Comparison of ENCODE assay signal across 7 cellular contexts in the genomic region with DNA sequence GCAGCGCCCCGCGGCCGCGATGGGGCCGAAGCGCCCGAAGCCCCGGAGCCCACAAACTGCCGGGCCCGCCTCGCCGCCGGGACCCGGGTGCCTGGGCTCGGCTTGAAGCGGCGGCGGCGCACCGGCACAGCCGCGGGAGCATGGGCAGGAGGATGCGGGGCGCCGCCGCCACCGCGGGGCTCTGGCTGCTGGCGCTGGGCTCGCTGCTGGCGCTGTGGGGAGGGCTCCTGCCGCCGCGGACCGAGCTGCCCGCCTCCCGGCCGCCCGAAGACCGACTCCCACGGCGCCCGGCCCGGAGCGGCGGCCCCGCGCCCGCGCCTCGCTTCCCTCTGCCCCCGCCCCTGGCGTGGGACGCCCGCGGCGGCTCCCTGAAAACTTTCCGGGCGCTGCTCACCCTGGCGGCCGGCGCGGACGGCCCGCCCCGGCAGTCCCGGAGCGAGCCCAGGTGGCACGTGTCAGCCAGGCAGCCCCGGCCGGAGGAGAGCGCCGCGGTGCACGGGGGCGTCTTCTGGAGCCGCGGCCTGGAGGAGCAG. TPM values are rescaled to one million over a fixed set of nuclear protein-coding genes. Genes with fewer than 3 reads are reported as not detected.
DNase-seq lines count a peak whose midpoint lies in the region; ATAC-seq, FAIRE-seq and TF ChIP-seq lines count a peak whose summit lies in the region.

No MANE protein-coding gene starts in this region.

- H3K79me1 ChIP-seq in IMR-90 (ENCODE audit: low read depth in 1 of 2, low read length in 2 of 2) = peaks cover 14 to 35% of the 10 kb centered on the region in 2 experiments

- H4K8ac ChIP-seq in IMR-90 (ENCODE audit: low read depth in 2 of 2, low read length in 2 of 2) = no peak overlapping the region

- peaks cover 19% of the 10 kb centered on the region for H3K27me3 Mint-ChIP-seq in type B pancreatic cell

- H3K9me3 ChIP-seq in IMR-90 (ENCODE audit: control insufficient read depth, insufficient read depth, low read length) (no peaks in the 10 kb centered on the region), breast epithelium (no peaks in the 10 kb centered on the region), left lung (no peaks in the 10 kb centered on the region)

- no peaks in the 10 kb centered on the region for H3K36me3 Mint-ChIP-seq in type B pancreatic cell

- TF ChIP-seq CTCF in IMR-90 (conservative IDR thresholded peaks at IDR 0.05; ENCODE audit: low read depth, low read length) (no peak), breast epithelium (IDR thresholded peaks at IDR 0.05) (peak in 1 of 3 donors; percentile 17), left lung (IDR thresholded peaks at IDR 0.05) (no peak), type B pancreatic cell (conservative IDR thresholded peaks at IDR 0.05) (peak; percentile 26)

- POLR2A ChIA-PET in IMR-90 (lab: Charles Lee; ENCODE audit: unreplicated experiment) = no interaction called here

- no peak overlapping the region for H4K91ac ChIP-seq in IMR-90 (ENCODE audit: insufficient read depth, low read depth, low read length)

- peak; percentile 47 for DNase-seq in GM12891 (ENCODE audit: insufficient read length, low spot score)
- DNase-seq in IMR-90 = peak; percentile 51
- DNase-seq in breast epithelium (ENCODE audit: low spot score in 2 of 2) = no peak
- DNase-seq in left lung = peak in 1 of 2 donors; percentile 81
- peak; percentile 69 for DNase-seq in type B pancreatic cell (ENCODE audit: extremely low spot score, unreplicated experiment)
- no peak for DNase-seq in NCI-H1436 (lab: John Stamatoyannopoulos, UW)

- H3K9me1 ChIP-seq in IMR-90 (ENCODE audit: insufficient read depth, low read length) = peaks cover 14% of the 10 kb centered on the region

- H2BK15ac ChIP-seq in IMR-90 (ENCODE audit: low read depth, low read length) = no peak overlapping the region

- no peak overlapping the region for H3K23ac ChIP-seq in IMR-90 (ENCODE audit: low read depth, low read length)

- no peak overlapping the region for H3K27ac Mint-ChIP-seq in type B pancreatic cell

- no peak overlapping the region for H2AK5ac ChIP-seq in IMR-90 (ENCODE audit: low read depth, low read length)

- no peak for FAIRE-seq in GM12891 (lab: Jason Lieb, UNC)

- H3K56ac ChIP-seq in IMR-90 (ENCODE audit: extremely low read depth, insufficient read depth, low read length) = no peak overlapping the region

- H3K9ac ChIP-seq in IMR-90 (ENCODE audit: low read depth, low read length) = peak overlapping the region; percentile 61; the same call in 1 of the 2 replicates

- peaks cover 46% of the 10 kb centered on the region for H3K4me1 Mint-ChIP-seq in type B pancreatic cell (ENCODE audit: unreplicated experiment)

- H2BK5ac ChIP-seq in IMR-90 (ENCODE audit: low read depth, low read length, poor library complexity, severe bottlenecking) = peak overlapping the region; percentile 82

- 1% methylated on average over 27 of the region's 79 CpGs; no CpG with 5 or more reads in 1 of the 2 experiments for WGBS in IMR-90 (ENCODE audit: extremely low coverage in 2 of 2, insufficient read length in 1 of 2), 2 experiments

- no peaks in the 10 kb centered on the region for H3K36me3 ChIP-seq in IMR-90 (ENCODE audit: control insufficient read depth, insufficient read depth, low read length)
- no peaks in the 10 kb centered on the region for H3K36me3 ChIP-seq in breast epithelium
- no peaks in the 10 kb centered on the region for H3K36me3 ChIP-seq in left lung

- in situ Hi-C loops in IMR-90 (cut with MboI; ENCODE audit: low sequenced_read_pairs) = loop anchor here (5.0 to 25.0 kb wide), 3 partner anchors 516 to 844 kb away; no protein-coding TSS in a partner anchor

- CTCF ChIA-PET in IMR-90 (lab: Yijun Ruan, JAX) = interaction anchor here (1.9 kb wide), 1 partner anchor 203 kb away, joined by 16 read pairs; no protein-coding TSS in a partner anchor

- no peak overlapping the region for H3K14ac ChIP-seq in IMR-90 (replicated peaks; ENCODE audit: low read depth, low read length)

- no peak overlapping the region for H3K4me3 Mint-ChIP-seq in type B pancreatic cell

- intact Hi-C loops in IMR-90 (cut with micrococcal nuclease) = loop anchor here (5.0 kb wide), 3 partner anchors 324 to 534 kb away; partner anchors contain the start of gene LDLRAD3
- intact Hi-C loops in breast epithelium (cut with DNase I; ENCODE audit: low total_unique reads) = loop anchor here (5.0 kb wide), 1 partner anchor 649 kb away; no protein-coding TSS in a partner anchor
- intact Hi-C loops in left lung (cut with DNase I) = loop anchor here in 1 of 2 donors (5.0 kb wide), 1 partner anchor 644 kb away; no protein-coding TSS in a partner anchor

- peak overlapping the region; percentile 76 for H3K27ac ChIP-seq in IMR-90 (ENCODE audit: insufficient read depth, low read length)
- peak overlapping the region; percentile 83 to 93 for H3K27ac ChIP-seq in breast epithelium
- H3K27ac ChIP-seq in left lung = peak overlapping the region; percentile 76 to 83

- H3K4me1 ChIP-seq in IMR-90 (ENCODE audit: control insufficient read depth, insufficient read depth, low read length) (peaks cover 13% of the 10 kb centered on the region), breast epithelium (peaks cover 8 to 20% of the 10 kb centered on the region in 2 donors), left lung (peaks cover 12 to 35% of the 10 kb centered on the region in 2 donors)

- H3K18ac ChIP-seq in IMR-90 (ENCODE audit: low read depth, low read length) = no peak overlapping the region

- H4K20me1 ChIP-seq in IMR-90 (ENCODE audit: insufficient read depth, low read length) = no peaks in the 10 kb centered on the region; the same call in 1 of the 2 replicates

- peak; percentile 11; the same call in 1 of the 2 replicates for TF ChIP-seq RAD21 in IMR-90 (IDR thresholded peaks at IDR 0.05; ENCODE audit: low read length)

- peak overlapping the region; percentile 96 for H2AK9ac ChIP-seq in IMR-90 (replicated peaks; ENCODE audit: low read depth, low read length, poor library complexity)

- ATAC-seq in GM21529 (IDR thresholded peaks at IDR 0.05; ENCODE audit: unreplicated experiment) = peak; percentile 47
- peak; percentile 19 for ATAC-seq in IMR-90 (ENCODE audit: low read depth)
- ATAC-seq in left lung = peak; percentile 51

- no peak overlapping the region for H4K5ac ChIP-seq in IMR-90 (ENCODE audit: low read depth, low read length)

- H2AFZ ChIP-seq in IMR-90 (replicated peaks; ENCODE audit: low read length, poor library complexity) = peak overlapping the region; percentile 80

- no peak overlapping the region for H2BK120ac ChIP-seq in IMR-90 (ENCODE audit: low read depth, low read length)

- no peak overlapping the region for H2BK20ac ChIP-seq in IMR-90 (ENCODE audit: low read depth, low read length)

- H3K27me3 ChIP-seq in IMR-90 (ENCODE audit: control insufficient read depth, insufficient read depth, low read length) (no peaks in the 10 kb centered on the region), breast epithelium (no peaks in the 10 kb centered on the region), left lung (peaks cover 16 to 70% of the 10 kb centered on the region in 2 donors)

- no peaks in the 10 kb centered on the region for H3K9me3 Mint-ChIP-seq in type B pancreatic cell

- peak overlapping the region; percentile 94; the same call in 1 of the 2 replicates for H3K4ac ChIP-seq in IMR-90 (ENCODE audit: low read depth, low read length)

- peak overlapping the region; percentile 26 for H3K4me2 ChIP-seq in IMR-90 (ENCODE audit: low read depth, low read length)

- dilution Hi-C loops in IMR-90 (cut with HindIII; ENCODE audit: low sequenced_read_pairs, unreplicated experiment) = no loop called here

- H3K4me3 ChIP-seq in IMR-90 (ENCODE audit: insufficient read depth, low read depth, low read length) (peak overlapping the region; percentile 67), breast epithelium (peak overlapping the region; percentile 47 to 90 (median 73)), left lung (peak overlapping the region; percentile 53 to 54)

- BruUV-seq in IMR-90 (replicated peaks; lab: Mats Ljungman, UMichigan) = no TSS peak

- no peak for TF ChIP-seq POLR2A in GM12891 (IDR thresholded peaks at IDR 0.05; ENCODE audit: low read depth, low read length)
- TF ChIP-seq POLR2A in IMR-90 (IDR thresholded peaks at IDR 0.05; ENCODE audit: low read depth, low read length) = peak; percentile 43
- no peak for TF ChIP-seq POLR2A in breast epithelium (IDR thresholded peaks at IDR 0.05)

TF ChIP-seq in GM12891, 5 proteins besides CTCF, POLR2A, EP300 and RAD21:
- no peak for TF ChIP-seq SPI1 (IDR thresholded peaks at IDR 0.05; ENCODE audit: low read depth, low read length)
TF ChIP-seq in GM12891: peak in this region for 0.

TF ChIP-seq in IMR-90, 13 proteins besides CTCF, POLR2A, EP300 and RAD21:
- TF ChIP-seq MAFK (IDR thresholded peaks at IDR 0.05; ENCODE audit: low read depth, low read length) (no peak), SMC3 (IDR thresholded peaks at IDR 0.05; ENCODE audit: low read depth, low read length) (no peak), MXI1 (IDR thresholded peaks at IDR 0.05; ENCODE audit: borderline replicate concordance, low read depth, low read length) (0 out of 2 replicates have a peak, but pooled peaks have one; percentile 6), NFE2L2 (IDR thresholded peaks at IDR 0.05; ENCODE audit: low read depth, low read length) (no peak), CHD1 (IDR thresholded peaks at IDR 0.05; ENCODE audit: low read depth, low read length) (no peak; the same call in 1 of the 2 replicates), BHLHE40 (IDR thresholded peaks at IDR 0.05; ENCODE audit: low read depth, low read length) (peak; percentile 50; the same call in 1 of the 2 replicates)

RNA-seq across cellular contexts. Expression of gene FJX1, which starts 0.3 kb away (rescaled TPM):
- polyA plus RNA-seq in GM12891 (2012; ENCODE audit: low read depth, missing spikeins) = 2.4 TPM
- total RNA-seq in IMR-90 (2012; rRNA removed) = 8.1 and 8.4 TPM in 2 replicates
- polyA plus RNA-seq in IMR-90 (2012; rRNA removed) = 11.2 and 14.2 TPM in 2 replicates
- 16.5 and 30.3 TPM in 2 replicates for polyA plus RNA-seq in IMR-90 (2012; cell fraction: cytosol; rRNA removed)
- 12.9 and 26.1 TPM in 2 replicates for polyA plus RNA-seq in IMR-90 (2012; cell fraction: nucleus; rRNA removed; ENCODE audit: low replicate concordance)
- 10 to 100 TPM in 1 of 3 donors, 1 to 10 TPM in 2; 1.1 to 12.1 (median 8.3) TPM for total RNA-seq in breast epithelium
- 1 to 10 TPM; 5.1 to 6.6 TPM for total RNA-seq in left lung
- total RNA-seq in type B pancreatic cell (ENCODE audit: low replicate concordance) = 7.8 and 38.8 TPM in 2 replicates

RNA-seq across cellular contexts. Expression of gene TRIM44, which starts 44.0 kb away (rescaled TPM):
- 21.5 TPM for polyA plus RNA-seq in GM12891 (2012; ENCODE audit: low read depth, missing spikeins)
- 99.4 and 104 TPM in 2 replicates for total RNA-seq in IMR-90 (2012; rRNA removed)
- 43.8 and 50.7 TPM in 2 replicates for polyA plus RNA-seq in IMR-90 (2012; rRNA removed)
- polyA plus RNA-seq in IMR-90 (2012; cell fraction: cytosol; rRNA removed) = 14.3 and 35.8 TPM in 2 replicates
- 14.1 and 56.8 TPM in 2 replicates for polyA plus RNA-seq in IMR-90 (2012; cell fraction: nucleus; rRNA removed; ENCODE audit: low replicate concordance)
- 10 to 100 TPM; 31.2 to 47.0 (median 33.1) TPM for total RNA-seq in breast epithelium
- 10 to 100 TPM; 57.9 to 58.9 TPM for total RNA-seq in left lung
- total RNA-seq in type B pancreatic cell (ENCODE audit: low replicate concordance) = 46.0 and 70.6 TPM in 2 replicates

Comparison
In these comparisons a context has a peak if more than half of its experiments do, and no peak if none do; other contexts are left out.
1. DNase-seq: peak in GM12891 (single experiment), IMR-90 (single experiment) and type B pancreatic cell (single experiment); none in breast epithelium (0 of 2) and NCI-H1436 (single experiment).
2. Peak in every context shown above with its lines, with median percentiles within 50 percentile points of each other: ATAC-seq, H3K27ac ChIP-seq and H3K4me3 ChIP-seq.